Comparison of ENCODE assay signal across 13 cellular contexts in the genomic region with DNA sequence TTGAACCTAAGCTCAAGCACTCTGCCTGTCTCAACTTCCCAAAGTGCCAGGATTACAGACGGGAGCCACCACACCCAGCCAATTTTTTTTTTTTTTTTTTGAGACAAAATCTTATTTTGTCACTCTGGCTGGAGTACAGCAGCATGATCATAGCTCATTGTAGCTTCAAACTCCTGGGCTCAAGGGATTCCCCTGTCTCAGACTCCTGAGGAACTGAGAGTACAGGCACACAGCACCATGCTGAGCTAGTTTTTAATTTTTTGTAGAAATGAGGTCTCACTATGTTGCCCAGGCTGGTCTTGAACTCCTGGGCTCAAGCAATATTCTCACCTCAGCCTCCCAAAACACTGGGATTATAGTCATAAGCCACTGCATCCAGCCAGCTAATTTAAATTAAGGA.
"Had no signal": no experiment of that assay in that cellular context is flagged by ENCODE, and none has a peak within 500 bp of the region (broad histone marks: within the 10 kb centered on the region; RNA-seq: fewer than 3 reads in every experiment).

No MANE protein-coding gene starts in this region.

- H3K4me3 ChIP-seq: esophagus muscularis mucosa, sigmoid colon, upper lobe of left lung had no signal

- H3K4me1 ChIP-seq: esophagus muscularis mucosa, sigmoid colon, upper lobe of left lung had no signal

- H3K4me3 Mint-ChIP-seq: activated CD4-positive, alpha-beta T cell treated with anti-CD3 and anti-CD28 coated beads, Interleukin-2, amount 10 ng/mL, durations not matched to agents 24 days and 14 days; activated naive CD4-positive, alpha-beta T cell treated with anti-CD3 and anti-CD28 coated beads for 36 hours; activated T-helper 17 cell treated with anti-CD3 and anti-CD28 coated beads, Interleukin-2, amount 50 U/mL, for 72 hours; WTC11 had no signal

- DNase-seq: activated CD4-positive, alpha-beta T cell treated with anti-CD3 and anti-CD28 coated beads, Interleukin-2, amount 10 ng/mL, durations not matched to agents 24 days and 14 days; activated naive CD4-positive, alpha-beta T cell treated with anti-CD3 and anti-CD28 coated beads for 36 hours; activated T-cell treated with anti-CD3 and anti-CD28 coated beads for 4 hours; mammary epithelial cell; sigmoid colon; stimulated activated CD4-positive, alpha-beta T cell treated with anti-CD3 and anti-CD28 coated beads, Interleukin-2, amount 100 ng/mL, for 24 hours; stimulated activated naive CD8-positive, alpha-beta T cell treated with anti-CD3 and anti-CD28 coated beads, Interleukin-15, Interleukin-2, amounts not matched to agents 100 U/mL and 50 U/mL, for 24 hours; upper lobe of left lung had no signal

- H3K9me3 ChIP-seq: esophagus muscularis mucosa, sigmoid colon, upper lobe of left lung had no signal

- H3K36me3 ChIP-seq: esophagus muscularis mucosa, sigmoid colon, upper lobe of left lung had no signal

- H3K27ac ChIP-seq: esophagus muscularis mucosa, sigmoid colon, upper lobe of left lung had no signal

- FAIRE-seq: astrocyte, colon had no signal

- H3K27me3 Mint-ChIP-seq: activated CD4-positive, alpha-beta T cell treated with anti-CD3 and anti-CD28 coated beads, Interleukin-2, amount 10 ng/mL, durations not matched to agents 24 days and 14 days had no signal

- H3K27ac Mint-ChIP-seq: activated CD4-positive, alpha-beta T cell treated with anti-CD3 and anti-CD28 coated beads, Interleukin-2, amount 10 ng/mL, durations not matched to agents 24 days and 14 days; activated naive CD4-positive, alpha-beta T cell treated with anti-CD3 and anti-CD28 coated beads for 36 hours; activated T-helper 17 cell treated with anti-CD3 and anti-CD28 coated beads, Interleukin-2, amount 50 U/mL, for 72 hours; WTC11 had no signal

- ATAC-seq: activated T-helper 17 cell treated with anti-CD3 and anti-CD28 coated beads, Interleukin-2, amount 50 U/mL, for 72 hours; stimulated activated naive CD8-positive, alpha-beta T cell treated with anti-CD3 and anti-CD28 coated beads, Interleukin-15, Interleukin-2, amounts not matched to agents 100 U/mL and 50 U/mL, for 24 hours; WTC11 had no signal

- H3K27me3 ChIP-seq: esophagus muscularis mucosa, sigmoid colon, upper lobe of left lung had no signal
